Comparison of ENCODE assay signal across 8 cellular contexts in the genomic region with DNA sequence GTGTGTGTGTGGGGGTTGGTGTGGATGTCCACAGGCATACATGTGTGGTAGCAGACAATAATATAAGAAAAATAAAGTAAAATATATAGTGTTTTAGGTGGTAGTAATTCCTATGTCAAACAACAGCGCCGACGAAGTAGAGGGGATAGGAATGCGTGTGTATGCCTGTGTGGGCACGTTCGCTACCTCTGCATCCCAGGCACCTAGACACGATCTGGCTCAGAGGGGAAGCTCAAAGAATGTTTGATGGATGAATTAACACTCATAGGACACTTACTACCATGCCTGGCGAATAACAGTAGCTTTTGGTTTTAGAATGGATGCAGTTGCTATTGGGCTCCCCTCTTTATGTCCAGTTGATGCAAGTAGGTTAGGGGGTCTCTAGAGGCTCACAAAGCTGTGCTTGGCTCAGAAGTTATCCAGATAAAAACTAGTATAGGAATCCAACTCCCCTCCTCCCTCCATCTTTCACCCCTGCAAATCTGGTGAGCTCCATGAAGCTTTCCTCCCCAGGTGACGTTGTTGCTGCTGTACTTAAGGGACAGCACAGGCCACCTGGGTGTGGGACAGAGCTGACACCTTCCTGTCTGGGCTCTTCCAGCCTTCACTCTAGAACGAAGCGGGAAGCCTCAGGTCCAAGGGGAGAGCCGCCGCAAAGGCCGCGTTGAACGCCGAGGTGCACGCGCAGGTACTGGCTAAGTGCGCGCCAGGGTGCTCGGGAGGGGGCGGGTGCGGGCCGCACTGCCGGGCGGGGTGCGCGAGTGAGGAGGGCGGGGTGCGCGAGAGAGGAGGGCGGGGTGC.
DNase-seq lines count a peak whose midpoint lies in the region; ATAC-seq lines count a peak whose summit lies in the region.

No MANE protein-coding gene starts in this region.

- DNase-seq in NOMO-1 treated with DMSO at 0.1 percent for 48 hours (lab: John Stamatoyannopoulos, UW; ENCODE audit: unreplicated experiment) (peak; percentile 5), NOMO-1 treated with dmso at 0.1 percent for 144 hours (lab: John Stamatoyannopoulos, UW; ENCODE audit: unreplicated experiment) (no peak), SJSA1 (ENCODE audit: low read depth in 1 of 2, low spot score in 2 of 2) (peak in 1 of 2 experiments; percentile 4), left ventricle myocardium superior (peak; percentile 76), skeletal muscle cell (ENCODE audit: low read depth) (no peak), aorta (peak; percentile 77 to 88)
- DNase-seq in activated naive CD4-positive, alpha-beta T cell treated with anti-CD3 and anti-CD28 coated beads, Interleukin-2, amount 50 U/mL, for 72 hours (ENCODE audit: low spot score in 2 of 2) = peak in 1 of 2 donors; percentile 45

- H3K27me3 ChIP-seq in SJSA1 (replicated peaks) (peaks cover 20% of the 10 kb centered on the region), aorta (ENCODE audit: control insufficient read depth in 1 of 2, insufficient read depth in 2 of 2, low read length in 1 of 2) (no peaks in the 10 kb centered on the region)

- H3K4me1 ChIP-seq in SJSA1 (replicated peaks) = peaks cover 8% of the 10 kb centered on the region
- H3K4me1 ChIP-seq in aorta (ENCODE audit: control insufficient read depth in 1 of 2, insufficient read depth in 2 of 2, low read length in 2 of 2) = no peaks in the 10 kb centered on the region

- peak; percentile 45 to 74 for ATAC-seq in activated naive CD4-positive, alpha-beta T cell treated with anti-CD3 and anti-CD28 coated beads, Interleukin-2, amount 50 U/mL, for 72 hours
- peak; percentile 74 for ATAC-seq in left ventricle myocardium superior
- peak; percentile 82 for ATAC-seq in aorta (ENCODE audit: low FRiP score)
- ATAC-seq in GM18502 (IDR thresholded peaks at IDR 0.05; ENCODE audit: poor library complexity, unreplicated experiment) = no peak

- WGBS in aorta, 2 donors = 13 to 17% methylated on average over 23 to 33 of the region's 33 CpGs

- 0 out of 2 replicates have a peak, but pooled peaks cover 2% of the 10 kb centered on the region for H3K9me3 ChIP-seq in SJSA1 (replicated peaks)
- H3K9me3 ChIP-seq in aorta (ENCODE audit: control insufficient read depth, low read length) = no peaks in the 10 kb centered on the region

- H3K27ac Mint-ChIP-seq in activated naive CD4-positive, alpha-beta T cell treated with anti-CD3 and anti-CD28 coated beads, Interleukin-2, amount 50 U/mL, for 72 hours = peak overlapping the region in 1 of 2 donors; percentile 60

- no peaks in the 10 kb centered on the region for H3K36me3 Mint-ChIP-seq in activated naive CD4-positive, alpha-beta T cell treated with anti-CD3 and anti-CD28 coated beads, Interleukin-2, amount 50 U/mL, for 72 hours

- no peaks in the 10 kb centered on the region for H3K9me3 Mint-ChIP-seq in activated naive CD4-positive, alpha-beta T cell treated with anti-CD3 and anti-CD28 coated beads, Interleukin-2, amount 50 U/mL, for 72 hours

- intact Hi-C loops in left ventricle myocardium superior (cut with micrococcal nuclease) = no loop called here
- intact Hi-C loops in aorta (cut with DNase I) = no loop called here

- H3K27ac ChIP-seq in SJSA1 (no peak overlapping the region), aorta (ENCODE audit: low read depth in 1 of 2, low read length in 2 of 2) (peak overlapping the region in 1 of 2 donors; percentile 39)

- H3K36me3 ChIP-seq in SJSA1 (no peaks in the 10 kb centered on the region), aorta (ENCODE audit: control insufficient read depth in 1 of 2, insufficient read depth in 2 of 2, low read length in 1 of 2) (no peaks in the 10 kb centered on the region)

- peak overlapping the region; percentile 24 for H3K4me3 ChIP-seq in SJSA1
- peak overlapping the region; percentile 45 for H3K4me3 ChIP-seq in skeletal muscle cell (ENCODE audit: low read depth, low read length)
- peak overlapping the region in 1 of 2 donors; percentile 16 for H3K4me3 ChIP-seq in aorta (ENCODE audit: low read length in 2 of 2)

Comparison
In these comparisons a context has a peak if more than half of its experiments do, and no peak if none do; other contexts are left out.
1. DNase-seq: peak in NOMO-1 treated with DMSO at 0.1 percent for 48 hours (single experiment), left ventricle myocardium superior (single experiment) and aorta (2 of 2); none in NOMO-1 treated with dmso at 0.1 percent for 144 hours (single experiment) and skeletal muscle cell (single experiment).